21 cellular contexts compared by ENCODE assay signal in the genomic region with DNA sequence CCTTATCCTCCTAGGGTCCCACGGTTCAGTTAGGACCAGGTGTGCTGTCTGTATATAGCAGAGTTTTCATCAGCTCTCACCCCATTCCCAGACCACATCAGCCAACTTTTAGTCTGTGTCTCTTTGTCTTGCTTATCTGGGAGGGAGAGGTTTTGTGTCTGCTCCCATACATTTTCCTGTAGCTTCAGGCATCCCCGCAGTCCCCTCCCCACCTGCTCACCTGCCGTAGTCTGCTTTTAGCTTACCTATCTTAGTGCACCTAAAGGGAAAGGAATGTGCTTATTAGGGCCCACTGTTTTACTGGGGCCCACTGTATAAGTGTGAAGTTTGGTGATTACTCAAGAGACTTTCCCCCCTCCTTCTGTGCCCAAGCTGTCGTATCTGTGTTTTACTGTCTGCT.
DNase-seq lines count a peak whose midpoint lies in the region; ATAC-seq and TF ChIP-seq lines count a peak whose summit lies in the region.
"Had no signal": no experiment of that assay in that cellular context is flagged by ENCODE, and none has a peak within 500 bp of the region (broad histone marks: within the 10 kb centered on the region; RNA-seq: fewer than 3 reads in every experiment).

No MANE protein-coding gene starts in this region.

- peak overlapping the region; percentile 9; the same call in 1 of the 2 replicates for H2AFZ ChIP-seq in GM23338

- no peaks in the 10 kb centered on the region; the same call in 2 of the 3 replicates for H3K9me3 Mint-ChIP-seq in GM23338
- H3K9me3 Mint-ChIP-seq: CD4-positive, CD25-positive, alpha-beta regulatory T cell; T-helper 1 cell treated with Interleukin-12 subunit alpha and Interleukin-12 subunit beta and Interleukin-4 antibody, amounts not matched to agents 30 μg/mL and 1 μg/mL, for 36 hours had no signal

- no peaks in the 10 kb centered on the region for H3K79me2 ChIP-seq in GM23338 (replicated peaks; ENCODE audit: insufficient read depth)

- no peak overlapping the region for H3K4me2 ChIP-seq in GM23338
- H3K4me2 ChIP-seq: A549, KMS-11 had no signal

- H4K20me1 ChIP-seq in GM23338 (replicated peaks; ENCODE audit: insufficient read depth): no peaks in the 10 kb centered on the region

- no peaks in the 10 kb centered on the region for H3K36me3 Mint-ChIP-seq in GM23338 (ENCODE audit: low read depth)
- H3K36me3 Mint-ChIP-seq: CD4-positive, CD25-positive, alpha-beta regulatory T cell had no signal

- H3F3A ChIP-seq in GM23338 (replicated peaks; ENCODE audit: low read depth): no peaks in the 10 kb centered on the region

- H3K27ac Mint-ChIP-seq in GM23338: no peak overlapping the region
- H3K27ac Mint-ChIP-seq: B cell; T-helper 1 cell treated with Interleukin-12 subunit alpha and Interleukin-12 subunit beta and Interleukin-4 antibody, amounts not matched to agents 30 μg/mL and 1 μg/mL, for 36 hours had no signal

- H3K36me3 ChIP-seq in GM23338 (ENCODE audit: insufficient read depth): no peaks in the 10 kb centered on the region

- H3K27me3 ChIP-seq in GM23338 (ENCODE audit: insufficient read depth): no peaks in the 10 kb centered on the region

- peak overlapping the region; percentile 59; the same call in 1 of the 2 replicates for H3K27ac ChIP-seq in C4-2B
- H3K27ac ChIP-seq in GM23338 (ENCODE audit: low read depth): no peak overlapping the region
- H3K27ac ChIP-seq in VCaP: peak overlapping the region; percentile 61
- H3K27ac ChIP-seq: A549, KMS-11 had no signal

- DNase-seq in GM23338 (ENCODE audit: low spot score): peak; percentile 54
- DNase-seq in left kidney (ENCODE audit: low read depth, low spot score): peak; percentile 32
- DNase-seq in SHP77 treated with DMSO at 0.1 percent for 48 hours (lab: John Stamatoyannopoulos, UW): no peak
- DNase-seq: CD4-positive, CD25-positive, alpha-beta regulatory T cell; HCEC 1CT; IMR-90; NCI-H1105; NCI-H1694; NCI-H2081 treated with DMSO at 0.1 percent for 48 hours; NCI-H510A; NCI-H82; OCI-M1; Right ventricle myocardium superior had no signal

- H3K9me2 ChIP-seq in GM23338 (ENCODE audit: insufficient read depth): no peaks in the 10 kb centered on the region

- no peak overlapping the region for H3K4me3 ChIP-seq in GM23338
- H3K4me3 ChIP-seq: A549 had no signal

- H3K4me3 Mint-ChIP-seq in GM23338: no peak overlapping the region
- H3K4me3 Mint-ChIP-seq: B cell; CD4-positive, CD25-positive, alpha-beta regulatory T cell; T-helper 1 cell treated with Interleukin-12 subunit alpha and Interleukin-12 subunit beta and Interleukin-4 antibody, amounts not matched to agents 30 μg/mL and 1 μg/mL, for 36 hours had no signal

- peaks cover 5% of the 10 kb centered on the region for H3K4me1 Mint-ChIP-seq in GM23338
- H3K4me1 Mint-ChIP-seq: B cell had no signal

- ATAC-seq in GM23338 (peak; percentile 76), GM18907 (IDR thresholded peaks at IDR 0.05; ENCODE audit: unreplicated experiment) (no peak), HG03025 (IDR thresholded peaks at IDR 0.05; ENCODE audit: low FRiP score, unreplicated experiment) (no peak)
- ATAC-seq: A549 had no signal

- no peak for TF ChIP-seq CTCF in C4-2B (conservative IDR thresholded peaks at IDR 0.05)
- TF ChIP-seq CTCF in GM23338 (conservative IDR thresholded peaks at IDR 0.05; ENCODE audit: low read depth in 2 of 2): no peak
- TF ChIP-seq CTCF in VCaP (conservative IDR thresholded peaks at IDR 0.05): no peak

- H3K4me1 ChIP-seq in GM23338 (ENCODE audit: insufficient read depth): no peaks in the 10 kb centered on the region; the same call in 1 of the 2 replicates
- H3K4me1 ChIP-seq: A549 had no signal

- H3K27me3 Mint-ChIP-seq in GM23338 (ENCODE audit: insufficient read depth, low read depth, poor library complexity): peaks cover 2% of the 10 kb centered on the region
- H3K27me3 Mint-ChIP-seq: B cell; CD4-positive, CD25-positive, alpha-beta regulatory T cell had no signal

TF ChIP-seq in GM23338, 12 proteins besides CTCF, POLR2A, EP300 and RAD21 (continues in another document):
- TF ChIP-seq, protein P1, sequence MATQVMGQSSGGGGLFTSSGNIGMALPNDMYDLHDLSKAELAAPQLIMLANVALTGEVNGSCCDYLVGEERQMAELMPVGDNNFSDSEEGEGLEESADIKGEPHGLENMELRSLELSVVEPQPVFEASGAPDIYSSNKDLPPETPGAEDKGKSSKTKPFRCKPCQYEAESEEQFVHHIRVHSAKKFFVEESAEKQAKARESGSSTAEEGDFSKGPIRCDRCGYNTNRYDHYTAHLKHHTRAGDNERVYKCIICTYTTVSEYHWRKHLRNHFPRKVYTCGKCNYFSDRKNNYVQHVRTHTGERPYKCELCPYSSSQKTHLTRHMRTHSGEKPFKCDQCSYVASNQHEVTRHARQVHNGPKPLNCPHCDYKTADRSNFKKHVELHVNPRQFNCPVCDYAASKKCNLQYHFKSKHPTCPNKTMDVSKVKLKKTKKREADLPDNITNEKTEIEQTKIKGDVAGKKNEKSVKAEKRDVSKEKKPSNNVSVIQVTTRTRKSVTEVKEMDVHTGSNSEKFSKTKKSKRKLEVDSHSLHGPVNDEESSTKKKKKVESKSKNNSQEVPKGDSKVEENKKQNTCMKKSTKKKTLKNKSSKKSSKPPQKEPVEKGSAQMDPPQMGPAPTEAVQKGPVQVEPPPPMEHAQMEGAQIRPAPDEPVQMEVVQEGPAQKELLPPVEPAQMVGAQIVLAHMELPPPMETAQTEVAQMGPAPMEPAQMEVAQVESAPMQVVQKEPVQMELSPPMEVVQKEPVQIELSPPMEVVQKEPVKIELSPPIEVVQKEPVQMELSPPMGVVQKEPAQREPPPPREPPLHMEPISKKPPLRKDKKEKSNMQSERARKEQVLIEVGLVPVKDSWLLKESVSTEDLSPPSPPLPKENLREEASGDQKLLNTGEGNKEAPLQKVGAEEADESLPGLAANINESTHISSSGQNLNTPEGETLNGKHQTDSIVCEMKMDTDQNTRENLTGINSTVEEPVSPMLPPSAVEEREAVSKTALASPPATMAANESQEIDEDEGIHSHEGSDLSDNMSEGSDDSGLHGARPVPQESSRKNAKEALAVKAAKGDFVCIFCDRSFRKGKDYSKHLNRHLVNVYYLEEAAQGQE (IDR thresholded peaks at IDR 0.05; ENCODE audit: unreplicated experiment): no peak
- TF ChIP-seq, protein P2, sequence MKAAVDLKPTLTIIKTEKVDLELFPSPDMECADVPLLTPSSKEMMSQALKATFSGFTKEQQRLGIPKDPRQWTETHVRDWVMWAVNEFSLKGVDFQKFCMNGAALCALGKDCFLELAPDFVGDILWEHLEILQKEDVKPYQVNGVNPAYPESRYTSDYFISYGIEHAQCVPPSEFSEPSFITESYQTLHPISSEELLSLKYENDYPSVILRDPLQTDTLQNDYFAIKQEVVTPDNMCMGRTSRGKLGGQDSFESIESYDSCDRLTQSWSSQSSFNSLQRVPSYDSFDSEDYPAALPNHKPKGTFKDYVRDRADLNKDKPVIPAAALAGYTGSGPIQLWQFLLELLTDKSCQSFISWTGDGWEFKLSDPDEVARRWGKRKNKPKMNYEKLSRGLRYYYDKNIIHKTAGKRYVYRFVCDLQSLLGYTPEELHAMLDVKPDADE (IDR thresholded peaks at IDR 0.05): no peak
- TF ChIP-seq NANOG (IDR thresholded peaks at IDR 0.05; ENCODE audit: borderline replicate concordance): no peak
- TF ChIP-seq CREB1 (CRISPR knock-in tag; IDR thresholded peaks at IDR 0.05; ENCODE audit: low read depth): no peak
